Comparison of ENCODE assay signal across 8 cellular contexts in genomic region chr14:21455592-21455911, GRCh38. TPM values are rescaled to one million over a fixed set of nuclear protein-coding genes. Genes with fewer than 3 reads are reported as not detected.
DNase-seq lines count a peak whose midpoint lies in the region; ATAC-seq, FAIRE-seq and TF ChIP-seq lines count a peak whose summit lies in the region.

No MANE protein-coding gene starts in this region.

- peak overlapping the region; percentile 90 to 97 (median 95) for H3K9ac ChIP-seq in H1 (replicated peaks in 1 of 4; ENCODE audit: extremely low read depth in 1 of 4, low read depth in 3 of 4, low read length in 3 of 4)

- no peaks in the 10 kb centered on the region for H3K9me3 ChIP-seq in BE2C
- H3K9me3 ChIP-seq in H1 (ENCODE audit: insufficient read depth in 2 of 2, low read depth in 1 of 2, low read length in 1 of 2), result no peaks in the 10 kb centered on the region

- H2BK20ac ChIP-seq in H1 (ENCODE audit: low read length), result no peak overlapping the region

- peak overlapping the region; percentile 98 for H3K4me3 ChIP-seq in BE2C (ENCODE audit: low read depth, low read length)
- H3K4me3 ChIP-seq in NB4 (ENCODE audit: low read depth, low read length), result peak overlapping the region; percentile 96
- peak overlapping the region; percentile 87 to 98 (median 94) for H3K4me3 ChIP-seq in H1 (ENCODE audit: extremely low read depth in 1 of 4, insufficient read depth in 2 of 4, low read depth in 3 of 4, low read length in 4 of 4)

- CTCF ChIA-PET in H1 (lab: Charles Lee; ENCODE audit: partially characterized antibody), result interaction anchor here (0.6 to 3.7 kb wide), 11 partner anchors 9 to 101 kb away, joined by 3 to 16 read pairs (median 5); partner anchors contain the start of gene TOX4

- H3K36me3 ChIP-seq in BE2C (no peaks in the 10 kb centered on the region), H1 (ENCODE audit: control insufficient read depth in 2 of 4, insufficient read depth in 4 of 4, low read length in 3 of 4) (peaks cover 0 to 14% (median 3%) of the 10 kb centered on the region in 4 experiments; a peak in 3 of 8 replicates)

- peak overlapping the region; percentile 86 for H3K27ac ChIP-seq in H1 (ENCODE audit: low read depth, low read length)

- WGBS in H1 (ENCODE audit: extremely low coverage in 1 of 2, insufficient coverage in 1 of 2, insufficient read length in 1 of 2, insufficient replicate concordance in 2 of 2, low coverage in 1 of 2, low lambda C conversion rate in 2 of 2, missing lambda C conversion rate in 1 of 2), 2 experiments, result 0% methylated on average over 14 of the region's 17 CpGs; no CpG with 5 or more reads in 1 of the 2 experiments

- H2BK15ac ChIP-seq in H1 (ENCODE audit: low read length), result no peak overlapping the region

- H3K4me2 ChIP-seq in H1 (ENCODE audit: insufficient read depth in 1 of 2, low read depth in 2 of 2, low read length in 2 of 2), result peak overlapping the region; percentile 79 to 98

- no peaks in the 10 kb centered on the region; the same call in 1 of the 2 replicates for H3K79me1 ChIP-seq in H1 (ENCODE audit: low read depth, low read length)

- peaks cover 7% of the 10 kb centered on the region for H3K23me2 ChIP-seq in H1 (ENCODE audit: low read depth, low read length)

- no peak overlapping the region for H2BK120ac ChIP-seq in H1 (replicated peaks; ENCODE audit: low read depth, low read length)

- H3K4me3 Mint-ChIP-seq in natural killer cell, result peak overlapping the region; percentile 97

- TF ChIP-seq RAD21 in H1 (IDR thresholded peaks at IDR 0.05 in 1 of 2, conservative IDR thresholded peaks at IDR 0.05 in 1 of 2; ENCODE audit: low read depth in 2 of 2, low read length in 2 of 2), result no peak

- H3K79me2 ChIP-seq in H1 (ENCODE audit: control insufficient read depth in 1 of 2, insufficient read depth in 2 of 2, low read length in 2 of 2), result peaks cover 24 to 53% of the 10 kb centered on the region in 2 experiments

- H3K4me1 ChIP-seq in BE2C (no peaks in the 10 kb centered on the region), H1 (replicated peaks in 1 of 4; ENCODE audit: control insufficient read depth in 3 of 4, insufficient read depth in 4 of 4, low read length in 3 of 4) (peaks cover 0 to 4% (median 1%) of the 10 kb centered on the region in 4 experiments; a peak in 3 of 7 replicates)

- H4K8ac ChIP-seq in H1 (ENCODE audit: extremely low read depth, insufficient read depth, low read length), result peak overlapping the region; percentile 90; the same call in 1 of the 2 replicates

- H3K4me1 Mint-ChIP-seq in natural killer cell, result peaks cover 38 to 45% of the 10 kb centered on the region in 2 donors

- H3K14ac ChIP-seq in H1 (ENCODE audit: insufficient read length), result no peak overlapping the region

- no peak overlapping the region; the same call in 1 of the 2 replicates for H2BK12ac ChIP-seq in H1 (ENCODE audit: low read depth, low read length)

- H3K18ac ChIP-seq in H1 (ENCODE audit: extremely low read depth, low read length), result peak overlapping the region; percentile 85; the same call in 1 of the 2 replicates

- peak overlapping the region; percentile 60; the same call in 1 of the 2 replicates for H2AK5ac ChIP-seq in H1 (ENCODE audit: low read depth, low read length)

- POLR2A ChIA-PET in H1 (lab: Charles Lee; ENCODE audit: partially characterized antibody), result interaction anchor here (0.6 to 4.0 kb wide), 19 partner anchors 10 to 445 kb away, joined by 3 to 62 read pairs (median 3); partner anchors contain the start of gene TOX4

- H3K56ac ChIP-seq in H1 (replicated peaks; ENCODE audit: insufficient read length, low read depth, low read length), result peak overlapping the region; percentile 27

- no peaks in the 10 kb centered on the region for H3K9me3 Mint-ChIP-seq in natural killer cell

- H3K27ac Mint-ChIP-seq in natural killer cell, result peak overlapping the region; percentile 98

- no peak overlapping the region for H3K4ac ChIP-seq in H1 (replicated peaks; ENCODE audit: insufficient read length, low read depth, low read length)

- H2BK5ac ChIP-seq in H1 (ENCODE audit: low read depth, low read length), result peak overlapping the region; percentile 75

- H3K27me3 ChIP-seq in BE2C, result no peaks in the 10 kb centered on the region
- H3K27me3 ChIP-seq in H1 (replicated peaks in 1 of 4; ENCODE audit: control insufficient read depth in 3 of 4, extremely low read depth in 1 of 4, insufficient read depth in 3 of 4, low read length in 3 of 4), result no peaks in the 10 kb centered on the region

- no peak overlapping the region for H3K23ac ChIP-seq in H1 (ENCODE audit: insufficient read length)

- ATAC-seq in GM21526 (IDR thresholded peaks at IDR 0.05; ENCODE audit: low FRiP score, unreplicated experiment) (peak; percentile 21), natural killer cell (peak; percentile 1 to 11 (median 9))

- DNase-seq in BE2C (no peak), NB4 (ENCODE audit: low read depth) (no peak), H1 (ENCODE audit: low read depth in 1 of 2, low spot score in 2 of 2) (no peak), natural killer cell (no peak), SKM-1 treated with dmso at 0.1 percent for 144 hours (lab: John Stamatoyannopoulos, UW; ENCODE audit: unreplicated experiment) (no peak), activated gamma-delta T cell treated with Interleukin-2 at 50 U/mL for 16 hours (no peak), kidney tubule cell (ENCODE audit: low spot score) (no peak)

- TF ChIP-seq POLR2A in NB4 (IDR thresholded peaks at IDR 0.05; ENCODE audit: extremely low read depth, insufficient read length) (no peak), H1 (IDR thresholded peaks at IDR 0.05; ENCODE audit: control extremely low read depth in 1 of 2, low read depth in 2 of 2, low read length in 2 of 2) (no peak)

- intact Hi-C loops in natural killer cell (cut with micrococcal nuclease), result no loop called here

- H4K20me1 ChIP-seq in H1 (replicated peaks in 1 of 2; ENCODE audit: control insufficient read depth in 1 of 2, insufficient read depth in 2 of 2, low read length in 2 of 2), result peaks cover 2 to 8% of the 10 kb centered on the region in 2 experiments

- no peaks in the 10 kb centered on the region for H3K27me3 Mint-ChIP-seq in natural killer cell (ENCODE audit: low read depth in 2 of 2)

- no peak for TF ChIP-seq EP300 in H1 (IDR thresholded peaks at IDR 0.05; ENCODE audit: borderline replicate concordance in 1 of 2, low read depth in 2 of 2, low read length in 2 of 2)

- no peak for FAIRE-seq in H1 (lab: Jason Lieb, UNC)

- H4K5ac ChIP-seq in H1 (ENCODE audit: insufficient read length, low read depth, low read length), result peak overlapping the region; percentile 1

- no peak overlapping the region for H2AFZ ChIP-seq in H1 (ENCODE audit: low read length)

- TF ChIP-seq CTCF in BE2C (IDR thresholded peaks at IDR 0.05; ENCODE audit: low read depth, low read length) (no peak), NB4 (IDR thresholded peaks at IDR 0.05; ENCODE audit: low read depth, low read length) (no peak), H1 (IDR thresholded peaks at IDR 0.05; ENCODE audit: control extremely low read depth in 1 of 3, insufficient read depth in 1 of 3, low read depth in 1 of 3, low read length in 3 of 3) (no peak), natural killer cell (IDR thresholded peaks at IDR 0.05) (no peak)

- no peaks in the 10 kb centered on the region for H3K36me3 Mint-ChIP-seq in natural killer cell

- H4K91ac ChIP-seq in H1 (replicated peaks; ENCODE audit: insufficient read length, low read length), result no peak overlapping the region

RNA-seq across cellular contexts. Expression of gene CHD8, which starts 0.4 kb away (rescaled TPM):
- 88.1 TPM for polyA plus RNA-seq in BE2C (2012; ENCODE audit: insufficient read depth, insufficient read length, low read depth)
- total RNA-seq in H1 (2021; fragmentation: NEBNext Ultra II Directional; extraction: Animal tissue kit (Norgen Biotek cat#: 25700)), result 140 TPM in 2 replicates
- polyA plus RNA-seq in H1 (2011; rRNA removed), result 88.3 and 90.8 TPM in 2 replicates
- 52.5 TPM for polyA plus RNA-seq in H1 (2011; cell fraction: cytosol; rRNA removed)
- polyA plus RNA-seq in H1 (2011; cell fraction: nucleus; rRNA removed), result 191 TPM
- 110 to 135 TPM (median 131 TPM) in 4 replicates for polyA plus RNA-seq in H1 (2012, experiment 1 of 2)
- 11.3 TPM for polyA plus RNA-seq in H1 (2012, experiment 2 of 2)
- polyA plus RNA-seq in H1 (2013, experiment 1 of 2), result 66.3 TPM
- polyA plus RNA-seq in H1 (2013, experiment 2 of 2), result 61.6 TPM
- polyA minus RNA-seq in H1 (2011; rRNA and poly(A)+ RNA removed), result 140 and 150 TPM in 2 replicates
- 94.8 TPM for polyA minus RNA-seq in H1 (2011; cell fraction: cytosol; rRNA and poly(A)+ RNA removed)
- 129 TPM for polyA minus RNA-seq in H1 (2011; cell fraction: nucleus; rRNA and poly(A)+ RNA removed)
- total RNA-seq in natural killer cell, result 100 to 1,000 TPM; 150 to 167 (median 162) TPM

RNA-seq across cellular contexts. Expression of gene RAB2B, which starts 21.2 kb away (rescaled TPM):
- 39.2 TPM for polyA plus RNA-seq in BE2C (2012; ENCODE audit: insufficient read depth, insufficient read length, low read depth)
- 26.1 and 27.6 TPM in 2 replicates for total RNA-seq in H1 (2021; fragmentation: NEBNext Ultra II Directional; extraction: Animal tissue kit (Norgen Biotek cat#: 25700))
- polyA plus RNA-seq in H1 (2011; rRNA removed), result 13.6 and 23.4 TPM in 2 replicates
- 18.6 TPM for polyA plus RNA-seq in H1 (2011; cell fraction: cytosol; rRNA removed)
- polyA plus RNA-seq in H1 (2011; cell fraction: nucleus; rRNA removed), result 14.0 TPM
- 18.6 to 25.3 TPM (median 19.8 TPM) in 4 replicates for polyA plus RNA-seq in H1 (2012, experiment 1 of 2)
- 14.8 TPM for polyA plus RNA-seq in H1 (2012, experiment 2 of 2)
- polyA plus RNA-seq in H1 (2013, experiment 1 of 2), result 17.0 TPM
- polyA plus RNA-seq in H1 (2013, experiment 2 of 2), result 16.2 TPM
- 25.3 and 43.2 TPM in 2 replicates for polyA minus RNA-seq in H1 (2011; rRNA and poly(A)+ RNA removed)
- polyA minus RNA-seq in H1 (2011; cell fraction: cytosol; rRNA and poly(A)+ RNA removed), result 18.8 TPM
- polyA minus RNA-seq in H1 (2011; cell fraction: nucleus; rRNA and poly(A)+ RNA removed), result 22.2 TPM
- 10 to 100 TPM; 43.3 to 64.7 (median 50.9) TPM for total RNA-seq in natural killer cell

RNA-seq across cellular contexts. Expression of gene TOX4, which starts 21.4 kb away (rescaled TPM):
- 65.2 TPM for polyA plus RNA-seq in BE2C (2012; ENCODE audit: insufficient read depth, insufficient read length, low read depth)
- total RNA-seq in H1 (2021; fragmentation: NEBNext Ultra II Directional; extraction: Animal tissue kit (Norgen Biotek cat#: 25700)), result 49.5 and 58.3 TPM in 2 replicates
- 50.5 and 51.5 TPM in 2 replicates for polyA plus RNA-seq in H1 (2011; rRNA removed)
- polyA plus RNA-seq in H1 (2011; cell fraction: cytosol; rRNA removed), result 52.1 TPM
- polyA plus RNA-seq in H1 (2011; cell fraction: nucleus; rRNA removed), result 70.9 TPM
- 45.9 to 65.6 TPM (median 59.1 TPM) in 4 replicates for polyA plus RNA-seq in H1 (2012, experiment 1 of 2)
- polyA plus RNA-seq in H1 (2012, experiment 2 of 2), result 41.6 TPM
- polyA plus RNA-seq in H1 (2013, experiment 1 of 2), result 35.1 TPM
- polyA plus RNA-seq in H1 (2013, experiment 2 of 2), result 32.5 TPM
- polyA minus RNA-seq in H1 (2011; rRNA and poly(A)+ RNA removed), result 122 and 145 TPM in 2 replicates
- polyA minus RNA-seq in H1 (2011; cell fraction: cytosol; rRNA and poly(A)+ RNA removed), result 29.7 TPM
- 31.1 TPM for polyA minus RNA-seq in H1 (2011; cell fraction: nucleus; rRNA and poly(A)+ RNA removed)
- total RNA-seq in natural killer cell, result 100 to 1,000 TPM; 103 to 123 (median 123) TPM

RNA-seq across cellular contexts. Expression of gene METTL3, which starts 55.6 kb away (rescaled TPM):
- polyA plus RNA-seq in BE2C (2012; ENCODE audit: insufficient read depth, insufficient read length, low read depth), result 61.9 TPM
- 98.6 and 103 TPM in 2 replicates for total RNA-seq in H1 (2021; fragmentation: NEBNext Ultra II Directional; extraction: Animal tissue kit (Norgen Biotek cat#: 25700))
- polyA plus RNA-seq in H1 (2011; rRNA removed), result 144 and 152 TPM in 2 replicates
- 178 TPM for polyA plus RNA-seq in H1 (2011; cell fraction: cytosol; rRNA removed)
- polyA plus RNA-seq in H1 (2011; cell fraction: nucleus; rRNA removed), result 437 TPM
- polyA plus RNA-seq in H1 (2012, experiment 1 of 2), result 106 to 114 TPM (median 112 TPM) in 4 replicates
- 29.7 TPM for polyA plus RNA-seq in H1 (2012, experiment 2 of 2)
- 84.3 TPM for polyA plus RNA-seq in H1 (2013, experiment 1 of 2)
- 73.0 TPM for polyA plus RNA-seq in H1 (2013, experiment 2 of 2)
- polyA minus RNA-seq in H1 (2011; rRNA and poly(A)+ RNA removed), result 176 and 181 TPM in 2 replicates
- polyA minus RNA-seq in H1 (2011; cell fraction: cytosol; rRNA and poly(A)+ RNA removed), result 59.2 TPM
- polyA minus RNA-seq in H1 (2011; cell fraction: nucleus; rRNA and poly(A)+ RNA removed), result 147 TPM
- 10 to 100 TPM; 63.3 to 72.5 (median 68.3) TPM for total RNA-seq in natural killer cell
